Comparison of ENCODE assay signal across 22 cellular contexts in the genomic region with DNA sequence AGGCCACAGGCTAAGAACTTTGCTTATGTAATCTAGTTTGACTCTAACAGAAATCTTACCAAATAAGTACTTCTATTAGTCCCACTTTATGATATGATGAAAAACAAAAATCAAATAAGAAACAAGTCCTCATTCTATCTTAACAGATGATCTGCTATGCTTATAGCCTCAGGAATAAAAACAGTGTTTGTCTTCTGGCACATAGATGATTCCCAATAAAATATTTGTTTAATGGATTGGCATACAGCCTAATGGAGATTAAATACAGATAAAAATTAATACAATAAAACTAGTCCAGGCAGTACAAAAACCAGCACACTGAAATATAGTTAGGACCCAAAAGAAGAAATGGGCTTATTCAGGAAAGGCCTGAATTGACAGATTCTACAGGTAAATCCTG.
DNase-seq lines count a peak whose midpoint lies in the region; ATAC-seq and TF ChIP-seq lines count a peak whose summit lies in the region.
"Had no signal": no experiment of that assay in that cellular context is flagged by ENCODE, and none has a peak within 500 bp of the region (broad histone marks: within the 10 kb centered on the region; RNA-seq: fewer than 3 reads in every experiment).

No MANE protein-coding gene starts in this region.

- no peak for TF ChIP-seq RAD21 in SK-N-SH (IDR thresholded peaks at IDR 0.05; ENCODE audit: low read length)

- no peak overlapping the region for H2AFZ ChIP-seq in SK-N-SH (ENCODE audit: low read depth)
- H2AFZ ChIP-seq in Karpas-422 (ENCODE audit: low read length): no peak overlapping the region

- POLR2A ChIA-PET in SK-N-SH (lab: Yijun Ruan, JAX): no interaction called here

- DNase-seq in SK-N-SH (no peak), NCI-H2107 treated with DMSO at 0.1 percent for 48 hours (lab: John Stamatoyannopoulos, UW; ENCODE audit: unreplicated experiment) (no peak), glomerular visceral epithelial cell (ENCODE audit: extremely low spot score) (no peak), Karpas-422 (no peak)
- DNase-seq: AML-193; CD4-positive, alpha-beta memory T cell; CD4-positive, CD25-positive, alpha-beta regulatory T cell; CD8-positive, alpha-beta memory T cell; COR-L47; DMS 273 treated with DMSO at 0.1 percent for 48 hours; DMS153; DMS53; DMS79; DND-41; EL; GDM1 had no signal

- H4K20me1 ChIP-seq in SK-N-SH (ENCODE audit: insufficient read depth) (no peaks in the 10 kb centered on the region), Karpas-422 (ENCODE audit: insufficient read depth, low read depth, low read length) (no peaks in the 10 kb centered on the region)
- H4K20me1 ChIP-seq: BLaER1 treated with 17β-estradiol and CSF1 and Interleukin-3, amounts not matched to agents 10 nM and 100 nM had no signal

- peak in 1 of 2 experiments; percentile 63; a peak in 1 of 4 replicates for TF ChIP-seq EP300 in SK-N-SH (IDR thresholded peaks at IDR 0.05; ENCODE audit: borderline replicate concordance in 1 of 2, low read depth in 1 of 2, low read length in 1 of 2)

- H3K4me1 ChIP-seq in SK-N-SH (ENCODE audit: control insufficient read depth in 1 of 2, insufficient read depth in 2 of 2, low read depth in 1 of 2, low read length in 1 of 2) (no peaks in the 10 kb centered on the region; a peak in 1 of 4 replicates), Karpas-422 (ENCODE audit: low read length) (no peaks in the 10 kb centered on the region)
- H3K4me1 ChIP-seq: A549 had no signal

- H3K36me3 ChIP-seq in SK-N-SH (replicated peaks in 1 of 2; ENCODE audit: control insufficient read depth in 1 of 2, insufficient read depth in 2 of 2, low read length in 1 of 2) (no peaks in the 10 kb centered on the region), Karpas-422 (ENCODE audit: insufficient read depth, low read length) (no peaks in the 10 kb centered on the region)
- H3K36me3 ChIP-seq: BLaER1 treated with 17β-estradiol and CSF1 and Interleukin-3, amounts not matched to agents 10 nM and 100 nM had no signal

- TF ChIP-seq CTCF in C4-2B (conservative IDR thresholded peaks at IDR 0.05) (no peak), SK-N-SH (IDR thresholded peaks at IDR 0.05) (no peak), VCaP (conservative IDR thresholded peaks at IDR 0.05) (no peak)

- H3K9me3 ChIP-seq in SK-N-SH (no peaks in the 10 kb centered on the region), Karpas-422 (ENCODE audit: low read length) (no peaks in the 10 kb centered on the region; the same call in 1 of the 2 replicates)
- H3K9me3 ChIP-seq: A549 had no signal

- no peaks in the 10 kb centered on the region for H3F3A ChIP-seq in SK-N-SH (replicated peaks; ENCODE audit: insufficient read depth)

- H3K9ac ChIP-seq in SK-N-SH (no peak overlapping the region), Karpas-422 (ENCODE audit: low read length) (no peak overlapping the region)
- H3K9ac ChIP-seq: BLaER1 treated with 17β-estradiol and CSF1 and Interleukin-3, amounts not matched to agents 10 nM and 100 nM had no signal

- peak overlapping the region; percentile 51; the same call in 1 of the 2 replicates for H3K27ac ChIP-seq in C4-2B
- H3K27ac ChIP-seq in SK-N-SH (ENCODE audit: low read depth in 2 of 2, low read length in 1 of 2): peak overlapping the region in 1 of 2 experiments; percentile 36; a peak in 2 of 4 replicates
- H3K27ac ChIP-seq in VCaP: peak overlapping the region; percentile 67
- no peak overlapping the region for H3K27ac ChIP-seq in Karpas-422 (ENCODE audit: low read length)
- H3K27ac ChIP-seq: A549; BLaER1 treated with 17β-estradiol and CSF1 and Interleukin-3, amounts not matched to agents 10 nM and 100 nM had no signal

- no peak overlapping the region for H3K4me2 ChIP-seq in SK-N-SH
- H3K4me2 ChIP-seq in Karpas-422 (ENCODE audit: low read depth, low read length, poor library complexity, severe bottlenecking): no peak overlapping the region
- H3K4me2 ChIP-seq: A549; BLaER1 treated with 17β-estradiol and CSF1 and Interleukin-3, amounts not matched to agents 10 nM and 100 nM had no signal

- H3K27me3 ChIP-seq in SK-N-SH (ENCODE audit: insufficient read depth) (no peaks in the 10 kb centered on the region), Karpas-422 (ENCODE audit: low read length) (no peaks in the 10 kb centered on the region)
- H3K27me3 ChIP-seq: BLaER1 treated with 17β-estradiol and CSF1 and Interleukin-3, amounts not matched to agents 10 nM and 100 nM had no signal

- H3K9me2 ChIP-seq in SK-N-SH (no peaks in the 10 kb centered on the region), Karpas-422 (replicated peaks; ENCODE audit: insufficient read depth, low read length) (no peaks in the 10 kb centered on the region; the same call in 1 of the 2 replicates)

- ATAC-seq in HG03135 (IDR thresholded peaks at IDR 0.05; ENCODE audit: unreplicated experiment): no peak
- ATAC-seq: A549, GM12878 had no signal

- CTCF ChIA-PET in SK-N-SH (lab: Yijun Ruan, JAX): no interaction called here

- H3K79me2 ChIP-seq in SK-N-SH (ENCODE audit: insufficient read depth) (no peaks in the 10 kb centered on the region), Karpas-422 (ENCODE audit: low read length) (no peaks in the 10 kb centered on the region)

- no peak overlapping the region for H3K4me3 ChIP-seq in SK-N-SH (ENCODE audit: low read depth in 2 of 2, low read length in 1 of 2)
- no peak overlapping the region for H3K4me3 ChIP-seq in Karpas-422 (ENCODE audit: low read length)
- H3K4me3 ChIP-seq: A549; BLaER1 treated with 17β-estradiol and CSF1 and Interleukin-3, amounts not matched to agents 10 nM and 100 nM; GM12878 had no signal

TF ChIP-seq in SK-N-SH, 30 proteins besides CTCF, POLR2A, EP300 and RAD21:
- TF ChIP-seq GATA2 (CRISPR knock-in tag; IDR thresholded peaks at IDR 0.05): peak; percentile 56; the same call in 1 of the 2 replicates
- TF ChIP-seq MXI1 (IDR thresholded peaks at IDR 0.05; ENCODE audit: low read depth, low read length): no peak
- TF ChIP-seq EZH2phosphoT487 (IDR thresholded peaks at IDR 0.05; ENCODE audit: borderline replicate concordance, low read depth): no peak
- no peak for TF ChIP-seq FOXM1 (IDR thresholded peaks at IDR 0.05; ENCODE audit: low read depth)
- TF ChIP-seq FOXJ3 (CRISPR knock-in tag; IDR thresholded peaks at IDR 0.05): no peak
- no peak for TF ChIP-seq TEAD4 (IDR thresholded peaks at IDR 0.05; ENCODE audit: borderline replicate concordance, insufficient read depth)
- TF ChIP-seq RCOR1 (IDR thresholded peaks at IDR 0.05; ENCODE audit: low read length): no peak
- no peak for TF ChIP-seq RFX5 (IDR thresholded peaks at IDR 0.05; ENCODE audit: low read length)
- no peak for TF ChIP-seq FOSL2 (IDR thresholded peaks at IDR 0.05; ENCODE audit: borderline replicate concordance, low read depth)
